ENCODE assay signal across 29 cellular contexts in the genomic region with DNA sequence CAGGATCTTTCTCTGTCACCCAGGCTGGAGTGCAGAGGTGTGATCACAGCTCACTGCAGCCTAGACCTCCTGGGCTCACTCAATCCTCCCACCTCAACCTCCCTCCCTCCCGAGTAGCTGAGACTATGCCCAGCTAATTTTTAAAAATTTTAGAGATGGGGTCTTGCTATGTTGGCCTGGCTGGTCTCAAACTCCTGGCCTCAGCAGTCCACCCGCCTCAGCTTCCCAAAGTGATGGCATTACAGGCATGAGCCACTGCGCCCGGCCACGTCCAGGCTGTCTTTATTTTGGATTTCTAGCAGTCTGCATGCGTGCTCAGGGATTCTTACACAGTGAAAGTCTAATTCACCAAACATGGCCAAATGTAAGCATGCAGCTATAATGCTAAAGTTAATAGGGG.
"Had no signal": no experiment of that assay in that cellular context is flagged by ENCODE, and none has a peak within 500 bp of the region (broad histone marks: within the 10 kb centered on the region; RNA-seq: fewer than 3 reads in every experiment).

No MANE protein-coding gene starts in this region.

- H3K9me3 Mint-ChIP-seq: naive thymus-derived CD8-positive, alpha-beta T cell; neural crest cell; stimulated activated effector memory CD8-positive, alpha-beta T cell treated with anti-CD3 and anti-CD28 coated beads, Interleukin-12 subunit alpha, Interleukin-12 subunit beta, amount 100 ng/mL, for 72 hours; stimulated activated naive B cell treated with anti-CD40 and anti-IgM and Interleukin-4, amounts not matched to agents 10 μg/mL and 1 μg/mL and 100 μg/mL, for 72 hours had no signal

- FAIRE-seq: small intestine had no signal

- H3K79me2 ChIP-seq: parathyroid adenoma had no signal

- H3K27ac ChIP-seq: ovary, parathyroid adenoma, psoas muscle, right lobe of liver, sigmoid colon, stomach, thoracic aorta, thyroid gland, tibial nerve, upper lobe of left lung, vagina had no signal

- H2AFZ ChIP-seq: parathyroid adenoma had no signal

- ATAC-seq: naive thymus-derived CD8-positive, alpha-beta T cell; natural killer cell treated with Interleukin-12 subunit alpha and Interleukin-12 subunit beta and Interleukin-15 and Interleukin-18, amount 100 ng/mL, for 72 hours; psoas muscle; right cardiac atrium; right lobe of liver; stimulated activated effector memory CD8-positive, alpha-beta T cell treated with anti-CD3 and anti-CD28 coated beads, Interleukin-12 subunit alpha, Interleukin-12 subunit beta, amount 100 ng/mL, for 72 hours; stimulated activated naive B cell treated with anti-CD40 and anti-IgM and Interleukin-4, amounts not matched to agents 10 μg/mL and 1 μg/mL and 100 μg/mL, for 72 hours had no signal

- H3K27ac Mint-ChIP-seq: natural killer cell treated with Interleukin-12 subunit alpha and Interleukin-12 subunit beta and Interleukin-15 and Interleukin-18, amount 100 ng/mL, for 72 hours; nephron progenitor cell; progenitor cell of endocrine pancreas; stimulated activated effector memory CD8-positive, alpha-beta T cell treated with anti-CD3 and anti-CD28 coated beads, Interleukin-12 subunit alpha, Interleukin-12 subunit beta, amount 100 ng/mL, for 72 hours; stimulated activated naive B cell treated with anti-CD40 and anti-IgM and Interleukin-4, amounts not matched to agents 10 μg/mL and 1 μg/mL and 100 μg/mL, for 72 hours; stimulated activated naive CD8-positive, alpha-beta T cell treated with anti-CD3 and anti-CD28 coated beads, Interleukin-15, Interleukin-2, amounts not matched to agents 100 ng/mL and 50 ng/mL, for 24 hours had no signal

- H3K4me3 ChIP-seq: ovary, psoas muscle, right lobe of liver, sigmoid colon, stomach, thoracic aorta, thyroid gland, tibial nerve, upper lobe of left lung, vagina had no signal

- H3K36me3 ChIP-seq: ovary had no signal

- H3K9ac ChIP-seq: parathyroid adenoma had no signal

- H3K27me3 Mint-ChIP-seq: naive thymus-derived CD8-positive, alpha-beta T cell; natural killer cell treated with Interleukin-12 subunit alpha and Interleukin-12 subunit beta and Interleukin-15 and Interleukin-18, amount 100 ng/mL, for 72 hours; progenitor cell of endocrine pancreas; stimulated activated naive B cell treated with anti-CD40 and anti-IgM and Interleukin-4, amounts not matched to agents 10 μg/mL and 1 μg/mL and 100 μg/mL, for 72 hours; stimulated activated naive CD8-positive, alpha-beta T cell treated with anti-CD3 and anti-CD28 coated beads, Interleukin-15, Interleukin-2, amounts not matched to agents 100 ng/mL and 50 ng/mL, for 24 hours had no signal

- H3K9me3 ChIP-seq: ovary, psoas muscle, right lobe of liver, sigmoid colon, stomach, thoracic aorta, thyroid gland, upper lobe of left lung, vagina had no signal

- H3K4me1 ChIP-seq: parathyroid adenoma, right lobe of liver, sigmoid colon, stomach, thyroid gland, tibial nerve, upper lobe of left lung, vagina had no signal

- H3K4me3 Mint-ChIP-seq: naive thymus-derived CD8-positive, alpha-beta T cell; natural killer cell treated with Interleukin-12 subunit alpha and Interleukin-12 subunit beta and Interleukin-15 and Interleukin-18, amount 100 ng/mL, for 72 hours; nephron progenitor cell; neural crest cell; stimulated activated effector memory CD8-positive, alpha-beta T cell treated with anti-CD3 and anti-CD28 coated beads, Interleukin-12 subunit alpha, Interleukin-12 subunit beta, amount 100 ng/mL, for 72 hours; stimulated activated naive B cell treated with anti-CD40 and anti-IgM and Interleukin-4, amounts not matched to agents 10 μg/mL and 1 μg/mL and 100 μg/mL, for 72 hours; stimulated activated naive CD8-positive, alpha-beta T cell treated with anti-CD3 and anti-CD28 coated beads, Interleukin-15, Interleukin-2, amounts not matched to agents 100 ng/mL and 50 ng/mL, for 24 hours had no signal

- H3K4me1 Mint-ChIP-seq: stimulated activated naive B cell treated with anti-CD40 and anti-IgM and Interleukin-4, amounts not matched to agents 10 μg/mL and 1 μg/mL and 100 μg/mL, for 72 hours had no signal

- H3K27me3 ChIP-seq: ovary, right lobe of liver, sigmoid colon, stomach, thyroid gland, tibial nerve, upper lobe of left lung, vagina had no signal

- DNase-seq: naive thymus-derived CD8-positive, alpha-beta T cell; nephron progenitor cell; occipital lobe; ovary; posterior cingulate gyrus; psoas muscle; right cardiac atrium; right lobe of liver; sigmoid colon; small intestine; stimulated activated CD4-positive, alpha-beta T cell treated with anti-CD3 and anti-CD28 coated beads, Interleukin-15, amount 100 ng/mL, for 24 hours; stimulated activated CD4-positive, alpha-beta T cell treated with anti-CD3 and anti-CD28 coated beads, Interleukin-2, amount 100 ng/mL, for 24 hours; stimulated activated CD4-positive, alpha-beta T cell treated with anti-CD3 and anti-CD28 coated beads, Interleukin-2, amount 100 ng/mL, for 48 hours; stimulated activated CD4-positive, alpha-beta T cell treated with anti-CD3 and anti-CD28 coated beads, Interleukin-4, amount 100 ng/mL, for 24 hours; stimulated activated naive B cell treated with anti-CD40 and anti-IgM and Interleukin-4, amounts not matched to agents 10 μg/mL and 1 μg/mL and 100 μg/mL, for 72 hours; stimulated activated naive CD4-positive, alpha-beta T cell treated with Interleukin-2 at 50 U/mL for 16 hours; stomach; thyroid gland; trophoblast cell; upper lobe of left lung had no signal
